21 cellular contexts compared by ENCODE assay signal in genomic region chr4:7837597-7838135, GRCh38.
"Had no signal": no experiment of that assay in that cellular context is flagged by ENCODE, and none has a peak within 500 bp of the region (broad histone marks: within the 10 kb centered on the region; RNA-seq: fewer than 3 reads in every experiment).

No MANE protein-coding gene starts in this region.

- ATAC-seq: activated CD8-positive, alpha-beta memory T cell treated with anti-CD3 and anti-CD28 coated beads, Interleukin-2, amount 10 ng/mL, durations not matched to agents 7 days and 5 days; esophagus mucosa; naive thymus-derived CD4-positive, alpha-beta T cell; upper lobe of right lung had no signal

- H3K4me3 Mint-ChIP-seq: activated CD4-positive, alpha-beta memory T cell treated with anti-CD3 and anti-CD28 coated beads, Interleukin-2, amount 10 ng/mL, durations not matched to agents 7 days and 5 days; activated CD8-positive, alpha-beta memory T cell treated with anti-CD3 and anti-CD28 coated beads, Interleukin-2, amount 10 ng/mL, durations not matched to agents 7 days and 5 days; activated naive CD4-positive, alpha-beta T cell treated with anti-CD3 and anti-CD28 coated beads for 36 hours; dendritic cell treated with granulocyte-macrophage colony-stimulating factor and Interleukin-4, amounts not matched to agents 40 ng/mL and 50 ng/mL, for 4 days; immature natural killer cell; naive thymus-derived CD4-positive, alpha-beta T cell had no signal

- H3K4me3 ChIP-seq: breast epithelium, upper lobe of right lung had no signal

- H3K36me3 ChIP-seq: breast epithelium had no signal

- DNase-seq: activated CD4-positive, alpha-beta memory T cell treated with anti-CD3 and anti-CD28 coated beads, Interleukin-2, amount 10 ng/mL, durations not matched to agents 7 days and 5 days; activated CD4-positive, alpha-beta T cell treated with anti-CD3 and anti-CD28 coated beads for 48 hours; activated CD4-positive, CD25-positive, alpha-beta regulatory T cell; activated CD8-positive, alpha-beta memory T cell treated with anti-CD3 and anti-CD28 coated beads, Interleukin-2, amount 10 ng/mL, durations not matched to agents 7 days and 5 days; activated naive CD4-positive, alpha-beta T cell treated with anti-CD3 and anti-CD28 coated beads for 36 hours; activated T-cell treated with anti-CD3 and anti-CD28 coated beads, Interleukin-2, amount 50 U/mL, for 1 hour; aorta; cerebellar nuclear complex; effector CD8-positive, alpha-beta T cell; immature natural killer cell; mesenchymal stem cell; naive thymus-derived CD4-positive, alpha-beta T cell; stimulated activated CD4-positive, alpha-beta T cell treated with anti-CD3 and anti-CD28 coated beads, Interleukin-12 subunit alpha, Interleukin-12 subunit beta, amount 100 ng/mL, for 4 hours; stimulated activated CD4-positive, alpha-beta T cell treated with anti-CD3 and anti-CD28 coated beads, Interleukin-1b, Interleukin-23, amount 100 ng/mL, for 48 hours; stimulated activated CD8-positive, alpha-beta memory T cell treated with anti-CD3 and anti-CD28 coated beads, Interleukin-4, amount 100 ng/mL, for 48 hours; stimulated activated naive CD4-positive, alpha-beta T cell; upper lobe of right lung had no signal

- H3K4me1 ChIP-seq: breast epithelium, parathyroid adenoma, upper lobe of right lung had no signal

- H3K4me1 Mint-ChIP-seq: activated CD8-positive, alpha-beta memory T cell treated with anti-CD3 and anti-CD28 coated beads, Interleukin-2, amount 10 ng/mL, durations not matched to agents 7 days and 5 days; immature natural killer cell had no signal

- H3K9me3 ChIP-seq: breast epithelium, upper lobe of right lung had no signal

- H3K27me3 ChIP-seq: breast epithelium, upper lobe of right lung had no signal

- H3K9me3 Mint-ChIP-seq: activated CD4-positive, alpha-beta memory T cell treated with anti-CD3 and anti-CD28 coated beads, Interleukin-2, amount 10 ng/mL, durations not matched to agents 7 days and 5 days; dendritic cell treated with granulocyte-macrophage colony-stimulating factor and Interleukin-4, amounts not matched to agents 40 ng/mL and 50 ng/mL, for 4 days; immature natural killer cell; naive thymus-derived CD4-positive, alpha-beta T cell had no signal

- H3K27ac ChIP-seq: breast epithelium, parathyroid adenoma, upper lobe of right lung had no signal

- H3K27me3 Mint-ChIP-seq: activated CD8-positive, alpha-beta memory T cell treated with anti-CD3 and anti-CD28 coated beads, Interleukin-2, amount 10 ng/mL, durations not matched to agents 7 days and 5 days; dendritic cell treated with granulocyte-macrophage colony-stimulating factor and Interleukin-4, amounts not matched to agents 40 ng/mL and 50 ng/mL, for 4 days; naive thymus-derived CD4-positive, alpha-beta T cell had no signal

- H3K27ac Mint-ChIP-seq: activated CD4-positive, alpha-beta memory T cell treated with anti-CD3 and anti-CD28 coated beads, Interleukin-2, amount 10 ng/mL, durations not matched to agents 7 days and 5 days; activated CD8-positive, alpha-beta memory T cell treated with anti-CD3 and anti-CD28 coated beads, Interleukin-2, amount 10 ng/mL, durations not matched to agents 7 days and 5 days; activated naive CD4-positive, alpha-beta T cell treated with anti-CD3 and anti-CD28 coated beads for 36 hours; dendritic cell treated with granulocyte-macrophage colony-stimulating factor and Interleukin-4, amounts not matched to agents 40 ng/mL and 50 ng/mL, for 4 days; immature natural killer cell had no signal
